In genomic region chr7:47180268-47180826, GRCh38 we compare ENCODE assay signal across 9 cellular contexts.
A peak's percentile ranks its signal among the peaks of the same experiment; 100 is the strongest.
DNase-seq lines count a peak whose midpoint lies in the region; ATAC-seq, FAIRE-seq and TF ChIP-seq lines count a peak whose summit lies in the region.
"Had no signal": no experiment of that assay in that cellular context is flagged by ENCODE, and none has a peak within 500 bp of the region (broad histone marks: within the 10 kb centered on the region; RNA-seq: fewer than 3 reads in every experiment).

No MANE protein-coding gene starts in this region.

- H3K27me3 Mint-ChIP-seq in CD14-positive monocyte (ENCODE audit: low read depth in 3 of 3) (peaks cover 3 to 8% (median 5%) of the 10 kb centered on the region in 3 donors), neural crest cell (ENCODE audit: low read depth) (no peaks in the 10 kb centered on the region)

- no peak for TF ChIP-seq POLR2A in esophagus squamous epithelium (IDR thresholded peaks at IDR 0.05)

- H3K9me3 Mint-ChIP-seq in CD14-positive monocyte (peaks cover 0 to 14% (median 0%) of the 10 kb centered on the region in 7 donors), neural crest cell (peaks cover 2% of the 10 kb centered on the region)
- H3K9me3 Mint-ChIP-seq: T-helper 1 cell treated with Interleukin-12 subunit alpha and Interleukin-12 subunit beta and Interleukin-4 antibody, amounts not matched to agents 30 μg/mL and 1 μg/mL, for 36 hours had no signal

- intact Hi-C loops in CD14-positive monocyte (cut with micrococcal nuclease): loop anchor here in 1 of 2 donors (2.0 kb wide), 1 partner anchor 1262 kb away; no protein-coding TSS in a partner anchor
- intact Hi-C loops in esophagus squamous epithelium (cut with DNase I): no loop called here

- no peaks in the 10 kb centered on the region for H3K36me3 Mint-ChIP-seq in CD14-positive monocyte
- no peaks in the 10 kb centered on the region for H3K36me3 Mint-ChIP-seq in neural crest cell (ENCODE audit: low read depth)

- H3K27ac ChIP-seq in KMS-11 (no peak overlapping the region), esophagus squamous epithelium (no peak overlapping the region)

- peaks cover 2% of the 10 kb centered on the region for H3K4me1 Mint-ChIP-seq in CD14-positive monocyte
- peaks cover 4% of the 10 kb centered on the region for H3K4me1 Mint-ChIP-seq in neural crest cell

- no peaks in the 10 kb centered on the region for H3K79me2 ChIP-seq in KMS-11 (ENCODE audit: insufficient read depth, low read depth)

- no peaks in the 10 kb centered on the region for H4K20me1 ChIP-seq in KMS-11 (ENCODE audit: insufficient read depth)

- FAIRE-seq in RCC 7860 (lab: Jason Lieb, UNC): peak; percentile 84

- H3K4me3 Mint-ChIP-seq in CD14-positive monocyte (no peak overlapping the region), neural crest cell (no peak overlapping the region)
- H3K4me3 Mint-ChIP-seq: T-helper 1 cell treated with Interleukin-12 subunit alpha and Interleukin-12 subunit beta and Interleukin-4 antibody, amounts not matched to agents 30 μg/mL and 1 μg/mL, for 36 hours had no signal

- H3K27ac Mint-ChIP-seq in CD14-positive monocyte (no peak overlapping the region), neural crest cell (ENCODE audit: unreplicated experiment) (no peak overlapping the region)
- H3K27ac Mint-ChIP-seq: T-helper 1 cell treated with Interleukin-12 subunit alpha and Interleukin-12 subunit beta and Interleukin-4 antibody, amounts not matched to agents 30 μg/mL and 1 μg/mL, for 36 hours had no signal

- no peak for DNase-seq in CD14-positive monocyte (ENCODE audit: low spot score)
- DNase-seq in RCC 7860 (ENCODE audit: low spot score): peak; percentile 58
- no peak for DNase-seq in esophagus squamous epithelium (lab: John Stamatoyannopoulos, UW)
- DNase-seq in neural crest cell (ENCODE audit: low read depth, low spot score): peak; percentile 66

- no peak overlapping the region for H2AFZ ChIP-seq in KMS-11 (ENCODE audit: low read depth)

- WGBS in esophagus squamous epithelium, 2 donors: 27 to 30% methylated on average over 5 of the region's 5 CpGs

- H3K9me3 ChIP-seq in esophagus squamous epithelium: no peaks in the 10 kb centered on the region

- TF ChIP-seq CTCF in CD14-positive monocyte (IDR thresholded peaks at IDR 0.05): peak; percentile 70
- TF ChIP-seq CTCF in KMS-11 (conservative IDR thresholded peaks at IDR 0.05; ENCODE audit: low read depth, low read length): peak; percentile 70
- peak; percentile 29 to 74 (median 62) for TF ChIP-seq CTCF in esophagus squamous epithelium (IDR thresholded peaks at IDR 0.05)
- peak; percentile 95 for TF ChIP-seq CTCF in neural crest cell (conservative IDR thresholded peaks at IDR 0.05)

- H3K36me3 ChIP-seq in KMS-11 (ENCODE audit: insufficient read depth) (no peaks in the 10 kb centered on the region), esophagus squamous epithelium (no peaks in the 10 kb centered on the region)

- H3K27me3 ChIP-seq in KMS-11 (ENCODE audit: insufficient read depth, low read depth): no peaks in the 10 kb centered on the region
- H3K27me3 ChIP-seq in esophagus squamous epithelium: peaks cover 0 to 4% (median 0%) of the 10 kb centered on the region in 4 donors

- H3K4me1 ChIP-seq in KMS-11 (ENCODE audit: low read depth, poor library complexity, severe bottlenecking): no peaks in the 10 kb centered on the region
- H3K4me1 ChIP-seq in esophagus squamous epithelium: peaks cover 0 to 18% (median 0%) of the 10 kb centered on the region in 3 donors

- no peak overlapping the region for H3K4me2 ChIP-seq in KMS-11

- H3K4me3 ChIP-seq in KMS-11 (IDR thresholded peaks at IDR 0.05; ENCODE audit: insufficient read depth, low read depth, low read length): no peak overlapping the region
- no peak overlapping the region for H3K4me3 ChIP-seq in esophagus squamous epithelium

- peak; percentile 75 for ATAC-seq in GM18907 (IDR thresholded peaks at IDR 0.05; ENCODE audit: unreplicated experiment)
- ATAC-seq in GM21528 (IDR thresholded peaks at IDR 0.05; ENCODE audit: low FRiP score, unreplicated experiment): no peak
- no peak for ATAC-seq in GM21717 (IDR thresholded peaks at IDR 0.05; ENCODE audit: unreplicated experiment)

- no peak overlapping the region for H3K9ac ChIP-seq in KMS-11

Comparison
In these comparisons a context has a peak if more than half of its experiments do, and no peak if none do; other contexts are left out.
1. DNase-seq: peak in RCC 7860 (single experiment) and neural crest cell (single experiment); none in CD14-positive monocyte (single experiment) and esophagus squamous epithelium (single experiment).
2. Peak in every context shown above with its lines, with median percentiles within 50 percentile points of each other: CTCF ChIP-seq.